In the genomic region with DNA sequence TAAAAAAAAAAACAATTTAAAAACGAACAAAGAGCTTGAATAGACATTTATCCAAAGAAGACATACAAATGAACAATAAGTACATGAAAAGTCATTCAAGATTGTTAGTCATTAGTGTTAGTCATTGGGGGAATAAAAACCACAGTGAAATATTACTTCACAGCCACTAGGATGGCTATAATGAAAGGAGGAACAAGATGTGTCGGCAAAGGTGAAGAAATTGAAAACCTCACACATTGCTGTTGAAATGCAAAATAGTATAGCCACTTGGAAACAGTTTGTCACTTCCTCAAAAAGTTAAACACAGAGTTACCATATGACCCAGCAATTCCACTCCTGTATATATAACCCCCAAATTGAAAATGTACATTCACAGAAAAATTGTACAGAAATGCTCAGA, we compare ENCODE assay signal across 8 cellular contexts. TPM values are rescaled to one million over a fixed set of nuclear protein-coding genes. Genes with fewer than 3 reads are reported as not detected.
DNase-seq lines count a peak whose midpoint lies in the region; ATAC-seq and TF ChIP-seq lines count a peak whose summit lies in the region.

No MANE protein-coding gene starts in this region.

- no peaks in the 10 kb centered on the region for H3K36me3 Mint-ChIP-seq in central memory CD8-positive, alpha-beta T cell (ENCODE audit: insufficient read depth)

- H3K27ac Mint-ChIP-seq in central memory CD8-positive, alpha-beta T cell (ENCODE audit: low read depth): no peak overlapping the region

- H3K9me3 ChIP-seq in Peyer's patch: no peaks in the 10 kb centered on the region
- no peaks in the 10 kb centered on the region for H3K9me3 ChIP-seq in MG63

- peaks cover 25% of the 10 kb centered on the region for H3K27me3 Mint-ChIP-seq in central memory CD8-positive, alpha-beta T cell

- H3K4me1 Mint-ChIP-seq in central memory CD8-positive, alpha-beta T cell: no peaks in the 10 kb centered on the region

- H3K4me3 ChIP-seq in Peyer's patch: no peak overlapping the region
- H3K4me3 ChIP-seq in MG63: no peak overlapping the region

- peak; percentile 94 for ATAC-seq in GM21390 (IDR thresholded peaks at IDR 0.05; ENCODE audit: unreplicated experiment)
- peak; percentile 86 for ATAC-seq in HG03558 (IDR thresholded peaks at IDR 0.05; ENCODE audit: extremely low read depth, unreplicated experiment)
- peak; percentile 19 for ATAC-seq in central memory CD8-positive, alpha-beta T cell (replicated peaks; ENCODE audit: extremely low read depth, poor library complexity, severe bottlenecking)

- no peak overlapping the region for H3K27ac ChIP-seq in Peyer's patch

- no peak overlapping the region for H3K4me3 Mint-ChIP-seq in central memory CD8-positive, alpha-beta T cell

- no peak for TF ChIP-seq POLR2A in Peyer's patch (IDR thresholded peaks at IDR 0.05)

- DNase-seq in GM03348 (ENCODE audit: low spot score) (peak; percentile 7), Peyer's patch (no peak), NCI-H2196 treated with DMSO at 0.1 percent for 48 hours (lab: John Stamatoyannopoulos, UW; ENCODE audit: unreplicated experiment) (no peak), C1 segment of cervical spinal cord (lab: John Stamatoyannopoulos, UW) (no peak), MG63 (no peak)
- DNase-seq in central memory CD8-positive, alpha-beta T cell (ENCODE audit: low spot score in 2 of 2): no peak

- H3K4me1 ChIP-seq in Peyer's patch: no peaks in the 10 kb centered on the region

- no peaks in the 10 kb centered on the region for H3K27me3 ChIP-seq in Peyer's patch
- H3K27me3 ChIP-seq in MG63: no peaks in the 10 kb centered on the region

- H3K9me3 Mint-ChIP-seq in central memory CD8-positive, alpha-beta T cell: no peaks in the 10 kb centered on the region

- H3K36me3 ChIP-seq in Peyer's patch (no peaks in the 10 kb centered on the region), MG63 (no peaks in the 10 kb centered on the region)

- TF ChIP-seq CTCF in Peyer's patch (IDR thresholded peaks at IDR 0.05): no peak

RNA-seq across cellular contexts. Expression of gene SLC39A8, which starts 45.2 kb away (rescaled TPM):
- total RNA-seq in Peyer's patch: 10 to 100 TPM in 1 of 4 donors, 1 to 10 TPM in 3; 9.1 to 12.1 (median 9.5) TPM
- 2.1 and 5.5 TPM in 2 replicates for total RNA-seq in MG63 (2014; rRNA removed; shearing (Covaris generic); ENCODE audit: low replicate concordance)

Comparison
In these comparisons a context has a peak if more than half of its experiments do, and no peak if none do; other contexts are left out.
1. ATAC-seq: peak in every context shown above with its lines; median percentile 94 in GM21390; 86 in HG03558; 19 in central memory CD8-positive, alpha-beta T cell.